In the genomic region with DNA sequence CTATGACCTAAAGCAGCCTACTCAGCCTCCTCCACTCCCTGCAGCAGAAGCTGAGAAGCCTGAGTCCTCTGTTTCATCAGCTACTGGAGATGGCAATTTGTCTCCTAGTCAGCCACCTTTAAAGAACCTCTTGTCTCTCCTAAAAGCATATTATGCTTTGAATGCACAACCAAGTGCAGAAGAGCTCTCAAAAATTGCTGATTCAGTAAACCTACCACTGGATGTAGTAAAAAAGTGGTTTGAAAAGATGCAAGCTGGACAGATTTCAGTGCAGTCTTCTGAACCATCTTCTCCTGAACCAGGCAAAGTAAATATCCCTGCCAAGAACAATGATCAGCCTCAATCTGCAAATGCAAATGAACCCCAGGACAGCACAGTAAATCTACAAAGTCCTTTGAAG, we compare ENCODE assay signal across 15 cellular contexts.
DNase-seq lines count a peak whose midpoint lies in the region; ATAC-seq, FAIRE-seq and TF ChIP-seq lines count a peak whose summit lies in the region.
"Had no signal": no experiment of that assay in that cellular context is flagged by ENCODE, and none has a peak within 500 bp of the region (broad histone marks: within the 10 kb centered on the region; RNA-seq: fewer than 3 reads in every experiment).

No MANE protein-coding gene starts in this region.

- POLR2A ChIA-PET in A549 (lab: Yijun Ruan, JAX) (no interaction called here), PC-3 (lab: Charles Lee; ENCODE audit: unreplicated experiment) (no interaction called here)

- no peak for TF ChIP-seq RAD21 in A549 (conservative IDR thresholded peaks at IDR 0.05 in 1 of 2, IDR thresholded peaks at IDR 0.05 in 1 of 2)

- TF ChIP-seq POLR2A in A549 (IDR thresholded peaks at IDR 0.05; ENCODE audit: low read length) (no peak), H54 (IDR thresholded peaks at IDR 0.05; ENCODE audit: low read depth, low read length) (no peak)

- no peaks in the 10 kb centered on the region for H3K4me1 Mint-ChIP-seq in endothelial cell (ENCODE audit: unreplicated experiment)
- H3K4me1 Mint-ChIP-seq in activated naive CD4-positive, alpha-beta T cell treated with anti-CD3 and anti-CD28 coated beads for 36 hours (ENCODE audit: low read depth) = peaks cover 9% of the 10 kb centered on the region
- H3K4me1 Mint-ChIP-seq: GM23338 had no signal

- FAIRE-seq in A549 (lab: Jason Lieb, UNC) (no peak), H54 (lab: Jason Lieb, UNC) (peak; percentile 33)

- H3K9me3 Mint-ChIP-seq in endothelial cell (ENCODE audit: unreplicated experiment) = no peaks in the 10 kb centered on the region
- no peaks in the 10 kb centered on the region for H3K9me3 Mint-ChIP-seq in activated naive CD4-positive, alpha-beta T cell treated with anti-CD3 and anti-CD28 coated beads for 36 hours
- H3K9me3 Mint-ChIP-seq: CD4-positive, alpha-beta memory T cell; GM23338; H9 had no signal

- H3K27ac Mint-ChIP-seq in endothelial cell (ENCODE audit: unreplicated experiment) = no peak overlapping the region
- no peak overlapping the region for H3K27ac Mint-ChIP-seq in activated naive CD4-positive, alpha-beta T cell treated with anti-CD3 and anti-CD28 coated beads for 36 hours
- H3K27ac Mint-ChIP-seq: GM23338, H9 had no signal

- intact Hi-C loops in PC-3 (cut with micrococcal nuclease) = no loop called here
- intact Hi-C loops in mammary epithelial cell (cut with micrococcal nuclease) = no loop called here
- intact Hi-C loops in activated naive CD4-positive, alpha-beta T cell treated with anti-CD3 and anti-CD28 coated beads for 36 hours (cut with micrococcal nuclease) = no loop called here

- no peak for TF ChIP-seq EP300 in A549 (IDR thresholded peaks at IDR 0.05)

- peak overlapping the region; percentile 11 for H3K4me3 Mint-ChIP-seq in endothelial cell (ENCODE audit: unreplicated experiment)
- no peak overlapping the region for H3K4me3 Mint-ChIP-seq in activated naive CD4-positive, alpha-beta T cell treated with anti-CD3 and anti-CD28 coated beads for 36 hours
- H3K4me3 Mint-ChIP-seq: CD4-positive, alpha-beta memory T cell; GM23338; H9 had no signal

- no peaks in the 10 kb centered on the region for H4K20me1 ChIP-seq in PC-3 (ENCODE audit: low read length)
- H4K20me1 ChIP-seq in mammary epithelial cell (ENCODE audit: insufficient read depth, low read length) = no peaks in the 10 kb centered on the region

- H3K9me3 ChIP-seq in A549 = no peaks in the 10 kb centered on the region
- no peaks in the 10 kb centered on the region for H3K9me3 ChIP-seq in PC-3 (ENCODE audit: low read length)
- no peaks in the 10 kb centered on the region for H3K9me3 ChIP-seq in mammary epithelial cell (replicated peaks; ENCODE audit: insufficient read depth, low read length)
- H3K9me3 ChIP-seq: BE2C had no signal

- no peaks in the 10 kb centered on the region for H3F3A ChIP-seq in PC-3 (ENCODE audit: low read length, unreplicated experiment)

- H3K27ac ChIP-seq in A549 (no peak overlapping the region), PC-3 (ENCODE audit: low read length) (no peak overlapping the region), mammary epithelial cell (ENCODE audit: insufficient read depth, low read depth, low read length) (no peak overlapping the region)
- H3K27ac ChIP-seq: C4-2B had no signal

- H3K9me2 ChIP-seq in PC-3 (replicated peaks; ENCODE audit: low read length) = no peaks in the 10 kb centered on the region

- H3K4me3 ChIP-seq in A549 (no peak overlapping the region), PC-3 (ENCODE audit: low read length) (no peak overlapping the region), mammary epithelial cell (replicated peaks in 1 of 3; ENCODE audit: insufficient read depth in 1 of 3, low read depth in 2 of 3, low read length in 3 of 3) (no peak overlapping the region)
- H3K4me3 ChIP-seq: GM23338 had no signal

- no peaks in the 10 kb centered on the region for H3K79me2 ChIP-seq in PC-3 (ENCODE audit: low read length)
- H3K79me2 ChIP-seq in mammary epithelial cell (ENCODE audit: insufficient read depth, low read length) = no peaks in the 10 kb centered on the region

- CTCF ChIA-PET in A549 (lab: Yijun Ruan, JAX) (no interaction called here), PC-3 (lab: Charles Lee) (no interaction called here), mammary epithelial cell (lab: Charles Lee; ENCODE audit: low non-redundant PET) (no interaction called here)
- CTCF ChIA-PET in activated naive CD4-positive, alpha-beta T cell treated with anti-CD3 and anti-CD28 coated beads for 36 hours (lab: Charles Lee) = interaction anchor here (0.6 kb wide), 1 partner anchor 133 kb away, joined by 3 read pairs; no protein-coding TSS in a partner anchor

- no peaks in the 10 kb centered on the region for H3K4me1 ChIP-seq in A549
- peaks cover 3% of the 10 kb centered on the region; the same call in 1 of the 2 replicates for H3K4me1 ChIP-seq in PC-3 (ENCODE audit: insufficient read depth, low read length)
- no peaks in the 10 kb centered on the region for H3K4me1 ChIP-seq in mammary epithelial cell (ENCODE audit: insufficient read depth, low read length)
- H3K4me1 ChIP-seq: BE2C had no signal

- peaks cover 28% of the 10 kb centered on the region for H3K36me3 Mint-ChIP-seq in endothelial cell (ENCODE audit: low read depth, unreplicated experiment)
- peaks cover 36% of the 10 kb centered on the region for H3K36me3 Mint-ChIP-seq in activated naive CD4-positive, alpha-beta T cell treated with anti-CD3 and anti-CD28 coated beads for 36 hours (ENCODE audit: low read depth)

- H2AFZ ChIP-seq in PC-3 (ENCODE audit: low read length) (no peak overlapping the region), mammary epithelial cell (ENCODE audit: low read depth, low read length) (no peak overlapping the region)
- H2AFZ ChIP-seq: GM23338 had no signal

- H3K9ac ChIP-seq in PC-3 (ENCODE audit: low read length) (no peak overlapping the region), mammary epithelial cell (ENCODE audit: insufficient read depth, low read length) (no peak overlapping the region)

- BruUV-seq in PC-3 (replicated peaks; lab: Mats Ljungman, UMichigan) (TSS peak; percentile 48), mammary epithelial cell (replicated peaks; lab: Mats Ljungman, UMichigan) (no TSS peak)

- H3K4me2 ChIP-seq in A549 (no peak overlapping the region), PC-3 (ENCODE audit: low read length) (no peak overlapping the region), mammary epithelial cell (ENCODE audit: insufficient read depth, low read depth, low read length) (no peak overlapping the region)
- H3K4me2 ChIP-seq: GM23338 had no signal

- no peak for TF ChIP-seq CTCF in A549 (IDR thresholded peaks at IDR 0.05)
- no peak for TF ChIP-seq CTCF in PC-3 (conservative IDR thresholded peaks at IDR 0.05; ENCODE audit: low read depth, low read length)
- TF ChIP-seq CTCF in endothelial cell (IDR thresholded peaks at IDR 0.05; ENCODE audit: unreplicated experiment) = no peak
- TF ChIP-seq CTCF in mammary epithelial cell (conservative IDR thresholded peaks at IDR 0.05 in 1 of 2, IDR thresholded peaks at IDR 0.05 in 1 of 2; ENCODE audit: extremely low read depth in 1 of 2, insufficient read depth in 1 of 2, low read depth in 1 of 2, low read length in 2 of 2) = no peak

- in situ Hi-C loops in mammary epithelial cell (cut with MboI; ENCODE audit: low sequenced_read_pairs in 2 of 2) = no loop called here

- H3K36me3 ChIP-seq in PC-3 (ENCODE audit: low read depth, low read length) (no peaks in the 10 kb centered on the region), mammary epithelial cell (ENCODE audit: insufficient read depth, low read length) (no peaks in the 10 kb centered on the region)

- dilution Hi-C loops in mammary epithelial cell (cut with HindIII; ENCODE audit: low sequenced_read_pairs) = no loop called here

- no peak for DNase-seq in A549 (ENCODE audit: low read depth in 1 of 2, low spot score in 1 of 2)
- no peak for DNase-seq in H54 (ENCODE audit: insufficient read length, low spot score)
- DNase-seq in PC-3 = no peak
- DNase-seq in endothelial cell (ENCODE audit: low spot score) = no peak
- no peak for DNase-seq in mammary epithelial cell
- no peak for DNase-seq in activated naive CD4-positive, alpha-beta T cell treated with anti-CD3 and anti-CD28 coated beads for 36 hours
- DNase-seq in kidney glomerular epithelial cell (lab: John Stamatoyannopoulos, UW) = no peak
- DNase-seq: 8988T; BE2C; CD4-positive, alpha-beta memory T cell; DND-41; GDM1; H9 had no signal

- no peak for ATAC-seq in A549
- ATAC-seq in PC-3 = no peak
- ATAC-seq: GM23338 had no signal

- no peaks in the 10 kb centered on the region for H3K27me3 Mint-ChIP-seq in endothelial cell (ENCODE audit: unreplicated experiment)
- no peaks in the 10 kb centered on the region for H3K27me3 Mint-ChIP-seq in activated naive CD4-positive, alpha-beta T cell treated with anti-CD3 and anti-CD28 coated beads for 36 hours (ENCODE audit: low read depth)
- H3K27me3 Mint-ChIP-seq: CD4-positive, alpha-beta memory T cell had no signal

- H3K27me3 ChIP-seq in PC-3 (ENCODE audit: low read length) = no peaks in the 10 kb centered on the region
- H3K27me3 ChIP-seq in mammary epithelial cell (ENCODE audit: insufficient read depth, low read length) = peaks cover 1% of the 10 kb centered on the region
- H3K27me3 ChIP-seq: BE2C had no signal

TF ChIP-seq in A549, 52 proteins besides CTCF, POLR2A, EP300 and RAD21:
- peak; percentile 90 for TF ChIP-seq MAFK (IDR thresholded peaks at IDR 0.05; ENCODE audit: partially characterized antibody)
- TF ChIP-seq, protein P1, sequence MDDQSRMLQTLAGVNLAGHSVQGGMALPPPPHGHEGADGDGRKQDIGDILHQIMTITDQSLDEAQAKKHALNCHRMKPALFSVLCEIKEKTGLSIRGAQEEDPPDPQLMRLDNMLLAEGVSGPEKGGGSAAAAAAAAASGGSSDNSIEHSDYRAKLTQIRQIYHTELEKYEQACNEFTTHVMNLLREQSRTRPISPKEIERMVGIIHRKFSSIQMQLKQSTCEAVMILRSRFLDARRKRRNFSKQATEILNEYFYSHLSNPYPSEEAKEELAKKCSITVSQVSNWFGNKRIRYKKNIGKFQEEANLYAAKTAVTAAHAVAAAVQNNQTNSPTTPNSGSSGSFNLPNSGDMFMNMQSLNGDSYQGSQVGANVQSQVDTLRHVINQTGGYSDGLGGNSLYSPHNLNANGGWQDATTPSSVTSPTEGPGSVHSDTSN (IDR thresholded peaks at IDR 0.05) = no peak
TF ChIP-seq in A549: peak in this region for 1.
